ENCODE assay signal across 9 cellular contexts in the genomic region with DNA sequence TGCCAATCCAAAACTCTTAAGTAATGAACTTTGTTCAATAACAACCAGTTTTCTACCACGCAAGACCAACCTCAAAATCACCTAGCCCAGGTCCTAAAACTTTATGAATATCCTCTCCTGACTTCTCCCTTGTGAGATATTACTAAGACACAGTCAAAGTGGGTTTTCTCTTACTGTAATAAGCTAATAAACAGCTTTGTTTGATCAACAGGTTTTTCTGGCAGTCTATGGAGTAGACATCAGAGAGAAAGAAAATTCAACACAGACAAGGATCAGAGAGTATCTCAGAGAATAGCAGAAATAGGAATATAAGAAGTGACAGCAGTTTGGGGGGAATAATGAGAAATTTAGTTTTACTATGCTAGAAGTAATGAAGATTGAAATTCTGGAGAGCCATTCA.
"Had no signal": no experiment of that assay in that cellular context is flagged by ENCODE, and none has a peak within 500 bp of the region (broad histone marks: within the 10 kb centered on the region; RNA-seq: fewer than 3 reads in every experiment).

No MANE protein-coding gene starts in this region.

- H2AFZ ChIP-seq: GM23338 had no signal

- H3K9me3 Mint-ChIP-seq: GM23338 had no signal

- H3K9me3 ChIP-seq: HAP-1 had no signal

- DNase-seq: H7, IMR-90, KG1 had no signal

- H3K27ac Mint-ChIP-seq: GM23338 had no signal

- FAIRE-seq: H1, HTR-8/SVneo, K562 had no signal

- H3K4me2 ChIP-seq: GM23338 had no signal

- ATAC-seq: GM23338, HCT116, K562 had no signal

- H3K4me3 ChIP-seq: GM23338, HAP-1, K562 had no signal
